ENCODE assay signal across 8 cellular contexts in genomic region chr3:135965129-135965505, GRCh38. TPM values are rescaled to one million over a fixed set of nuclear protein-coding genes. Genes with fewer than 3 reads are reported as not detected.
DNase-seq lines count a peak whose midpoint lies in the region; ATAC-seq, FAIRE-seq and TF ChIP-seq lines count a peak whose summit lies in the region.

No MANE protein-coding gene starts in this region.

- DNase-seq in A549 (ENCODE audit: low read depth in 1 of 2, low spot score in 1 of 2) (no peak), LHCN-M2 (ENCODE audit: low read depth) (peak; percentile 21), UCSD-AML1 (lab: John Stamatoyannopoulos, UW; ENCODE audit: unreplicated experiment) (no peak), GM10248 (ENCODE audit: extremely low spot score) (no peak), NCI-H1105 treated with DMSO at 0.1 percent for 48 hours (lab: John Stamatoyannopoulos, UW) (no peak), occipital lobe (lab: John Stamatoyannopoulos, UW) (no peak)
- DNase-seq in effector memory CD4-positive, alpha-beta T cell, result no peak
- no peak for DNase-seq in naive thymus-derived CD4-positive, alpha-beta T cell

- intact Hi-C loops in naive thymus-derived CD4-positive, alpha-beta T cell (cut with micrococcal nuclease), result loop anchor here (2.0 to 10.0 kb wide), 4 partner anchors 227 to 1480 kb away; partner anchors contain the start of genes ANAPC13 (in 1 of the 2), CEP63 (in 1 of the 2), MSL2 (in 1 of the 2) and STAG1 (in 1 of the 2)

- H3K36me3 ChIP-seq in effector memory CD4-positive, alpha-beta T cell (ENCODE audit: control insufficient read depth, insufficient read depth, low read length), result no peaks in the 10 kb centered on the region
- no peaks in the 10 kb centered on the region for H3K36me3 ChIP-seq in naive thymus-derived CD4-positive, alpha-beta T cell (ENCODE audit: control insufficient read depth in 2 of 3, insufficient read depth in 3 of 3, low read length in 3 of 3)

- TF ChIP-seq RAD21 in A549 (conservative IDR thresholded peaks at IDR 0.05 in 1 of 2, IDR thresholded peaks at IDR 0.05 in 1 of 2), result no peak

- TF ChIP-seq EP300 in A549 (IDR thresholded peaks at IDR 0.05), result no peak

- H3K27me3 ChIP-seq in effector memory CD4-positive, alpha-beta T cell (replicated peaks; ENCODE audit: control insufficient read depth, insufficient read depth, low read length, poor library complexity, severe bottlenecking), result no peaks in the 10 kb centered on the region
- no peaks in the 10 kb centered on the region for H3K27me3 ChIP-seq in naive thymus-derived CD4-positive, alpha-beta T cell (ENCODE audit: control insufficient read depth in 2 of 2, insufficient read depth in 2 of 2, low read length in 2 of 2)

- 1% methylated on average over 13 of the region's 16 CpGs for WGBS in A549 (ENCODE audit: missing lambda C conversion rate)

- TF ChIP-seq CTCF in A549 (IDR thresholded peaks at IDR 0.05) (no peak), GM10248 (IDR thresholded peaks at IDR 0.05; ENCODE audit: control extremely low read depth, extremely low read depth, low read depth, missing control alignments) (no peak)

- peak overlapping the region; percentile 90 for H3K4me3 ChIP-seq in A549
- peak overlapping the region; percentile 64 for H3K4me3 ChIP-seq in effector memory CD4-positive, alpha-beta T cell (ENCODE audit: insufficient read depth, low read depth, low read length, poor library complexity, severe bottlenecking)
- no peak overlapping the region for H3K4me3 ChIP-seq in naive thymus-derived CD4-positive, alpha-beta T cell (ENCODE audit: low read length)

- H3K4me1 Mint-ChIP-seq in naive thymus-derived CD4-positive, alpha-beta T cell, result peaks cover 9 to 19% (median 12%) of the 10 kb centered on the region in 7 donors

- peaks cover 9% of the 10 kb centered on the region; the same call in 2 of the 3 replicates for H3K4me1 ChIP-seq in A549
- H3K4me1 ChIP-seq in effector memory CD4-positive, alpha-beta T cell (ENCODE audit: control insufficient read depth, insufficient read depth, low read length, poor library complexity, severe bottlenecking), result peaks cover 6% of the 10 kb centered on the region
- peaks cover 5 to 7% of the 10 kb centered on the region in 2 donors for H3K4me1 ChIP-seq in naive thymus-derived CD4-positive, alpha-beta T cell (ENCODE audit: control insufficient read depth in 2 of 2, insufficient read depth in 2 of 2, low read length in 2 of 2)

- peak; percentile 58 to 59 for ATAC-seq in A549
- ATAC-seq in naive thymus-derived CD4-positive, alpha-beta T cell, result peak; percentile 1

- H3K9me3 Mint-ChIP-seq in naive thymus-derived CD4-positive, alpha-beta T cell, result peaks cover 1 to 28% (median 13%) of the 10 kb centered on the region in 11 donors

- FAIRE-seq in A549 (lab: Jason Lieb, UNC), result no peak

- peak overlapping the region in 1 of 2 experiments; percentile 96; a peak in 3 of 6 replicates for H3K27ac ChIP-seq in A549
- H3K27ac ChIP-seq in effector memory CD4-positive, alpha-beta T cell (ENCODE audit: insufficient read depth, low read length, poor library complexity, severe bottlenecking), result no peak overlapping the region
- no peak overlapping the region for H3K27ac ChIP-seq in naive thymus-derived CD4-positive, alpha-beta T cell (ENCODE audit: low read depth, low read length)

- peaks cover 0 to 3% (median 0%) of the 10 kb centered on the region in 5 donors for H3K36me3 Mint-ChIP-seq in naive thymus-derived CD4-positive, alpha-beta T cell

- H3K4me2 ChIP-seq in A549, result peak overlapping the region; percentile 87

- POLR2A ChIA-PET in A549 (lab: Yijun Ruan, JAX), result interaction anchor here (1.5 kb wide), 1 partner anchor 77 kb away, joined by 6 read pairs; no protein-coding TSS in a partner anchor
- POLR2A ChIA-PET in naive thymus-derived CD4-positive, alpha-beta T cell (lab: Charles Lee), result no interaction called here
- POLR2A ChIA-PET in GM10248 (lab: Yijun Ruan, JAX), result no interaction called here

- CTCF ChIA-PET in A549 (lab: Yijun Ruan, JAX) (interaction anchor here (0.6 kb wide), 1 partner anchor 1009 kb away, joined by 3 read pairs; no protein-coding TSS in a partner anchor), GM10248 (lab: Yijun Ruan, JAX) (no interaction called here)
- CTCF ChIA-PET in naive thymus-derived CD4-positive, alpha-beta T cell (lab: Charles Lee), result no interaction called here

- H3K4me3 Mint-ChIP-seq in naive thymus-derived CD4-positive, alpha-beta T cell, result peak overlapping the region; percentile 71 to 85 (median 79)

- peak overlapping the region in 6 of 9 donors; percentile 8 to 66 (median 40) for H3K27ac Mint-ChIP-seq in naive thymus-derived CD4-positive, alpha-beta T cell

- H3K9me3 ChIP-seq in A549, result no peaks in the 10 kb centered on the region
- H3K9me3 ChIP-seq in effector memory CD4-positive, alpha-beta T cell (ENCODE audit: control insufficient read depth, low read length), result no peaks in the 10 kb centered on the region
- H3K9me3 ChIP-seq in naive thymus-derived CD4-positive, alpha-beta T cell (ENCODE audit: control insufficient read depth in 2 of 3, low read length in 3 of 3), result no peaks in the 10 kb centered on the region

- no peak for TF ChIP-seq POLR2A in A549 (IDR thresholded peaks at IDR 0.05; ENCODE audit: low read length)

- H3K27me3 Mint-ChIP-seq in naive thymus-derived CD4-positive, alpha-beta T cell, result peaks cover 24 to 43% (median 37%) of the 10 kb centered on the region in 5 donors

TF ChIP-seq in A549, 52 proteins besides CTCF, POLR2A, EP300 and RAD21:
- TF ChIP-seq MAX (IDR thresholded peaks at IDR 0.05), result 0 out of 2 replicates have a peak, but pooled peaks have one; percentile 15
- TF ChIP-seq HOXA7 (CRISPR knock-in tag; IDR thresholded peaks at IDR 0.05), result no peak

RNA-seq across cellular contexts. Expression of gene PPP2R3A, which starts 0.4 kb away (rescaled TPM):
- polyA plus RNA-seq in A549 (2011; rRNA removed) (2.9 and 3.2 TPM in 2 replicates), A549 (2017; fragmentation: RNase III; extraction: RNeasy Plus Mini Kit Qiagen cat#74134 plus additional on column Dnase treatment) (1.9 to 2.2 TPM (median 2.0 TPM) in 3 replicates)
- polyA plus RNA-seq in A549 (2012; cell fraction: cytosol; rRNA removed), result 0.52 and 0.61 TPM in 2 replicates
- 0.23 and 0.38 TPM in 2 replicates for polyA plus RNA-seq in A549 (2012; cell fraction: nucleus; rRNA removed)
- polyA minus RNA-seq in A549 (2011; rRNA and poly(A)+ RNA removed), result 4.8 and 5.2 TPM in 2 replicates
- total RNA-seq in LHCN-M2 (2014; rRNA removed) (15.3 and 16.4 TPM in 2 replicates), occipital lobe (37.9 TPM)
- polyA plus RNA-seq in LHCN-M2 (2012), result 6.7 TPM
- under 1 TPM in 4 of 5 experiments, not detected in 1; 0.13 to 0.89 (median 0.59) TPM for total RNA-seq in naive thymus-derived CD4-positive, alpha-beta T cell
- polyA plus RNA-seq in naive thymus-derived CD4-positive, alpha-beta T cell, result under 1 TPM; 0.20 to 0.25 TPM
